9 cellular contexts compared by ENCODE assay signal in the genomic region with DNA sequence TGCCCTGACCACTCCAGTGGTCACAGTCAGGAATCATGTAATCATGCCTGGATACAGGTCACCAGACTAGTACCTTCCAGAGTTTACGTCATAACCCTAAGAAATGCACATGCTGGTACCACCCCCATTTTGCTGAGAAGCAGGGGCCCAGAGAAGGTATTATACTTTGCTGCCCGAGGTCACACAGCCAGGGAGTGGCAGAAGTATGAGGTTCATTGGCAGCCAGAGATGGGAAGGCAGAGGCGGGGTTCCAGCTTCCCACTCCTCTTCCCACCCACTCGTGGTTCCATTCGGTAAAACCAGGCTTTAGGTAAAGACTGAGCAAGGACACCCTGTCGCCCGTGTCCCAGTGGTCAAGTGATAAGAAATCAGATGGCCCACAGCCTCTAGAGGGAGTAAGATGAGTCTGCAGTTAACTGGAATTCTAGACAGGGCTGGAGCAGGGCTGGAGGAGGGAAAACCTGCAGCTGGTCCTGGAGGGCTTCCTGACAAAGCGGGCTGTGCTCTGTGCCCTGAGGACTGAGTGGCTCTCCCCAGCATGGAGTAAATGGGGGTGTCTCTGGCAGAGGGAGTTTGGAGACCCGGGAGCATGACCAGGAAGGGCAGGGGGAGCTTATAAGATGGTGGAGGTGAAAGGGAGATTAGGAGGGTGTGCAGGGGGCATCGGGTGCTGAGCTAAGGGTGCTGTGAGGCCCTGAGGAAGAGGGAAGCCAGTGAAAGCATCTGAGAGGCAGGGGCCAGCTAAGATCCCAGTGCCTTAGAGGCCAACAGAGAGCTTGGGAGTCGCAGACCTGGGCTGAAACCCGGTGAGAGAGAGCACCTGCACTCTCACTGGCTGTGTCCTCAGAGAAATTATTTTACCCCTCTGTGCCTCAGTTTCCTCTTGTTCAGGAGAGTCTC. TPM values are rescaled to one million over a fixed set of nuclear protein-coding genes. Genes with fewer than 3 reads are reported as not detected.
A peak's percentile ranks its signal among the peaks of the same experiment; 100 is the strongest.
DNase-seq lines count a peak whose midpoint lies in the region; ATAC-seq and TF ChIP-seq lines count a peak whose summit lies in the region.
"Had no signal": no experiment of that assay in that cellular context is flagged by ENCODE, and none has a peak within 500 bp of the region (broad histone marks: within the 10 kb centered on the region; RNA-seq: fewer than 3 reads in every experiment).

No MANE protein-coding gene starts in this region.

- no peak for DNase-seq in BJ (ENCODE audit: low read depth)
- no peak for DNase-seq in cardiac fibroblast (ENCODE audit: low read depth in 2 of 2)
- no peak for DNase-seq in NCI-H128 (lab: John Stamatoyannopoulos, UW; ENCODE audit: unreplicated experiment)

- H3K36me3 ChIP-seq in BJ (ENCODE audit: control insufficient read depth, insufficient read depth, low read length): no peaks in the 10 kb centered on the region
- H3K36me3 ChIP-seq in HUES64 (ENCODE audit: insufficient read depth, low read length): no peaks in the 10 kb centered on the region
- H3K36me3 ChIP-seq in liver (ENCODE audit: control insufficient read depth in 4 of 4, insufficient read depth in 3 of 4, low read depth in 1 of 4, low read length in 3 of 4): no peaks in the 10 kb centered on the region

- 50% methylated on average over 12 of the region's 12 CpGs for WGBS in HUES64
- WGBS in liver: 75% methylated on average over 12 of the region's 12 CpGs

- H3K9me3 ChIP-seq in HUES64 (ENCODE audit: insufficient read depth, low read depth, low read length) (no peaks in the 10 kb centered on the region), liver (ENCODE audit: control insufficient read depth in 4 of 4, low read length in 3 of 4) (no peaks in the 10 kb centered on the region)

- TF ChIP-seq RAD21 in liver (IDR thresholded peaks at IDR 0.05): peak; percentile 48 to 50

- H3K4me3 ChIP-seq in BJ (ENCODE audit: low read depth, low read length) (no peak overlapping the region), HUES64 (ENCODE audit: low read length) (no peak overlapping the region), cardiac fibroblast (replicated peaks in 1 of 2; ENCODE audit: low read depth in 2 of 2, low read length in 2 of 2) (no peak overlapping the region), liver (ENCODE audit: low read depth in 1 of 3, low read length in 3 of 3) (no peak overlapping the region)

- ATAC-seq in HG03571 (IDR thresholded peaks at IDR 0.05; ENCODE audit: unreplicated experiment) (no peak), HG03520 (IDR thresholded peaks at IDR 0.05; ENCODE audit: unreplicated experiment) (no peak), GM18870 (IDR thresholded peaks at IDR 0.05; ENCODE audit: unreplicated experiment) (no peak)
- ATAC-seq: activated CD4-positive, CD25-positive, alpha-beta regulatory T cell treated with anti-CD3 and anti-CD28 coated beads, Interleukin-2, amount 50 U/mL, for 24 hours had no signal

- TF ChIP-seq CTCF in BJ (IDR thresholded peaks at IDR 0.05; ENCODE audit: insufficient read depth, low read depth, low read length): 0 out of 2 replicates have a peak, but pooled peaks have one; percentile 32
- peak; percentile 8 for TF ChIP-seq CTCF in cardiac fibroblast (IDR thresholded peaks at IDR 0.05; ENCODE audit: low read depth, low read length)
- TF ChIP-seq CTCF in liver (IDR thresholded peaks at IDR 0.05; ENCODE audit: low read depth, low read length, missing input control): peak; percentile 19

- CTCF ChIA-PET in BJ (lab: Yijun Ruan, JAX): no interaction called here

- H3K9ac ChIP-seq in HUES64 (ENCODE audit: low read depth, low read length): peak overlapping the region; percentile 7; the same call in 1 of the 2 replicates
- H3K9ac ChIP-seq in liver (ENCODE audit: low read depth in 1 of 2, low read length in 2 of 2): no peak overlapping the region

- POLR2A ChIA-PET in BJ (lab: Charles Lee): no interaction called here

- peaks cover 15% of the 10 kb centered on the region for H3K4me1 ChIP-seq in HUES64 (ENCODE audit: insufficient read depth, low read length)
- H3K4me1 ChIP-seq in liver (ENCODE audit: control insufficient read depth in 4 of 4, insufficient read depth in 4 of 4, low read length in 3 of 4): peaks cover 35 to 82% (median 75%) of the 10 kb centered on the region in 4 donors

- H3K27ac ChIP-seq in HUES64 (ENCODE audit: low read depth, low read length) (no peak overlapping the region), liver (ENCODE audit: low read depth in 1 of 2, low read length in 2 of 2) (no peak overlapping the region)

- H3K27me3 ChIP-seq in BJ (ENCODE audit: control insufficient read depth, insufficient read depth, low read length): peaks cover 2% of the 10 kb centered on the region; the same call in 1 of the 2 replicates
- peaks cover 48% of the 10 kb centered on the region for H3K27me3 ChIP-seq in HUES64 (ENCODE audit: insufficient read depth, low read length)
- H3K27me3 ChIP-seq in liver (ENCODE audit: control insufficient read depth in 4 of 4, insufficient read depth in 4 of 4, low read length in 3 of 4): no peaks in the 10 kb centered on the region

TF ChIP-seq in liver, 16 proteins besides CTCF, POLR2A, EP300 and RAD21:
- TF ChIP-seq, protein P1, sequence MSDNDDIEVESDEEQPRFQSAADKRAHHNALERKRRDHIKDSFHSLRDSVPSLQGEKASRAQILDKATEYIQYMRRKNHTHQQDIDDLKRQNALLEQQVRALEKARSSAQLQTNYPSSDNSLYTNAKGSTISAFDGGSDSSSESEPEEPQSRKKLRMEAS (IDR thresholded peaks at IDR 0.05): no peak
- TF ChIP-seq FOXA2 (IDR thresholded peaks at IDR 0.05) (no peak), TAF1 (conservative IDR thresholded peaks at IDR 0.05) (no peak), RXRA (IDR thresholded peaks at IDR 0.05) (no peak), YY1 (IDR thresholded peaks at IDR 0.05) (no peak)
- TF ChIP-seq, protein P2, sequence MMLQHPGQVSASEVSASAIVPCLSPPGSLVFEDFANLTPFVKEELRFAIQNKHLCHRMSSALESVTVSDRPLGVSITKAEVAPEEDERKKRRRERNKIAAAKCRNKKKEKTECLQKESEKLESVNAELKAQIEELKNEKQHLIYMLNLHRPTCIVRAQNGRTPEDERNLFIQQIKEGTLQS (IDR thresholded peaks at IDR 0.05): no peak

RNA-seq across cellular contexts. Expression of a gene that starts 5.7 kb away (rescaled TPM):
- polyA plus RNA-seq in BJ (2011; rRNA removed): 0.12 and 0.36 TPM in 2 replicates
- 0.24 and 0.31 TPM in 2 replicates for polyA minus RNA-seq in BJ (2011; rRNA and poly(A)+ RNA removed)
- polyA plus RNA-seq in HUES64 (2013, experiment 1 of 2): 3.2 TPM
- 2.4 TPM for polyA plus RNA-seq in HUES64 (2013, experiment 2 of 2)
- total RNA-seq in liver: 1 to 10 TPM; 1.8 to 2.2 TPM
- 1 to 10 TPM in 1 of 2 donors, under 1 TPM in 1; 0.97 to 2.0 TPM for polyA plus RNA-seq in liver
